ENCODE assay signal across 17 cellular contexts in the genomic region with DNA sequence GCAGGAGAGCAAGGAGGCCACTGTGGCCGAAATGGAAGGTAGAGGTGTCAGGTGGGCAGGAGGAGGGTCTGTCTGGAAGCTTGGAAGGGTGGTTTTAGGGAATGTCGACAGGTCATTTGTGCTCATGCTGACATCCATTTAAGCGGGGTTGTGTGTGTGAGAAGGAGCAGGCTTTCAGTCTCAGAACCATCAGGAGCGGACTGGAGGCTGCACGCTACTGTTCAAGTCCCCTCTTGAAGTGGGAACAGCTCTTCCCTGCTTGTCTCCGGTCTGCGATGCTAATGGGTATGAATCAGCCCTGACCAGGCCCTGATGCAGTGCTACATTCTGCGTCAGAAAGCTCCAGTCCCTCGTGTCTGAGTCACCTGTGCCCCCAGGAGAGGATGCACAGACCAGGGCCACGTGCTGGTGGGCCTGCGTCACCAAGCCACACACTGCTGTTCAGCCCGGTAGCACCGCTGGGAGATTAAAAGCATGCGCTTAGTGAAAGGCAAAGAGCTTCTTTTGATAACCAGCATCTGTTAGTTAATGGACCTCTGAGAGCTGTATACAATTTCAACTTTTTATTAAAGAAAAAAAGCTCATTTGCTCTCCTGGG. TPM values are rescaled to one million over a fixed set of nuclear protein-coding genes. Genes with fewer than 3 reads are reported as not detected.
A peak's percentile ranks its signal among the peaks of the same experiment; 100 is the strongest.
DNase-seq lines count a peak whose midpoint lies in the region; ATAC-seq, FAIRE-seq and TF ChIP-seq lines count a peak whose summit lies in the region.
"Had no signal": no experiment of that assay in that cellular context is flagged by ENCODE, and none has a peak within 500 bp of the region (broad histone marks: within the 10 kb centered on the region; RNA-seq: fewer than 3 reads in every experiment).

No MANE protein-coding gene starts in this region.

- TF ChIP-seq CTCF in BE2C (IDR thresholded peaks at IDR 0.05; ENCODE audit: low read depth, low read length) (no peak), HFFc6 (IDR thresholded peaks at IDR 0.05) (no peak), SK-N-SH (IDR thresholded peaks at IDR 0.05) (no peak), hepatocyte (IDR thresholded peaks at IDR 0.05; ENCODE audit: poor library complexity) (no peak)

- H3K4me2 ChIP-seq in SK-N-SH: no peak overlapping the region
- no peak overlapping the region for H3K4me2 ChIP-seq in hepatocyte

- peaks cover 45% of the 10 kb centered on the region for H3K4me1 Mint-ChIP-seq in HFFc6 (ENCODE audit: low read depth)

- no peak for ATAC-seq in HG02623 (IDR thresholded peaks at IDR 0.05; ENCODE audit: unreplicated experiment)
- ATAC-seq: psoas muscle had no signal

- TF ChIP-seq RAD21 in SK-N-SH (IDR thresholded peaks at IDR 0.05; ENCODE audit: low read length): no peak

- H3K27me3 ChIP-seq in BE2C (no peaks in the 10 kb centered on the region), SK-N-SH (ENCODE audit: insufficient read depth) (no peaks in the 10 kb centered on the region), hepatocyte (no peaks in the 10 kb centered on the region)

- H3K9me3 Mint-ChIP-seq in HFFc6: peaks cover 12% of the 10 kb centered on the region

- H3F3A ChIP-seq in SK-N-SH (replicated peaks; ENCODE audit: insufficient read depth): peaks cover 19% of the 10 kb centered on the region

- H3K36me3 ChIP-seq in BE2C (no peaks in the 10 kb centered on the region), SK-N-SH (replicated peaks in 1 of 2; ENCODE audit: control insufficient read depth in 1 of 2, insufficient read depth in 2 of 2, low read length in 1 of 2) (peaks cover 0 to 21% of the 10 kb centered on the region in 2 experiments), hepatocyte (replicated peaks; ENCODE audit: insufficient read depth, low read depth) (no peaks in the 10 kb centered on the region)

- H3K9me3 ChIP-seq in BE2C (no peaks in the 10 kb centered on the region), SK-N-SH (peaks cover 7% of the 10 kb centered on the region; the same call in 1 of the 2 replicates), hepatocyte (ENCODE audit: low read depth) (no peaks in the 10 kb centered on the region)
- H3K9me3 ChIP-seq: psoas muscle had no signal

- H2AFZ ChIP-seq in SK-N-SH (ENCODE audit: low read depth): no peak overlapping the region
- H2AFZ ChIP-seq in hepatocyte: no peak overlapping the region

- H3K4me3 Mint-ChIP-seq in HFFc6: no peak overlapping the region
- H3K4me3 Mint-ChIP-seq: endodermal cell, mesothelial cell of epicardium had no signal

- POLR2A ChIA-PET in SK-N-SH (lab: Yijun Ruan, JAX): interaction anchor here (0.7 to 1.7 kb wide), 4 partner anchors 9 to 194 kb away, joined by 3 to 9 read pairs (median 4); partner anchors contain the start of gene STX16

- H4K20me1 ChIP-seq in SK-N-SH (ENCODE audit: insufficient read depth): no peaks in the 10 kb centered on the region
- H4K20me1 ChIP-seq in hepatocyte (ENCODE audit: insufficient read depth, poor library complexity, severe bottlenecking): no peaks in the 10 kb centered on the region

- H3K9ac ChIP-seq in SK-N-SH: peak overlapping the region; percentile 18; the same call in 1 of the 2 replicates

- no peaks in the 10 kb centered on the region; the same call in none of the 2 replicates for H3K27me3 Mint-ChIP-seq in HFFc6 (ENCODE audit: insufficient read depth)

- CTCF ChIA-PET in SK-N-SH (lab: Yijun Ruan, JAX): interaction anchor here (0.6 to 4.3 kb wide), 4 partner anchors 9 to 224 kb away, joined by 3 to 24 read pairs (median 7); partner anchors contain the start of gene STX16

- TF ChIP-seq EP300 in SK-N-SH (IDR thresholded peaks at IDR 0.05; ENCODE audit: borderline replicate concordance in 1 of 2, low read depth in 1 of 2, low read length in 1 of 2): peak in 1 of 2 experiments; percentile 82; a peak in 1 of 4 replicates

- H3K27ac ChIP-seq in SK-N-SH (ENCODE audit: low read depth in 2 of 2, low read length in 1 of 2) (peak overlapping the region; percentile 30 to 78; a peak in 3 of 4 replicates), hepatocyte (no peak overlapping the region)
- H3K27ac ChIP-seq: psoas muscle had no signal

- peaks cover 59% of the 10 kb centered on the region for H3K36me3 Mint-ChIP-seq in HFFc6 (ENCODE audit: low read depth)

- TF ChIP-seq POLR2A in GM12892 (IDR thresholded peaks at IDR 0.05; ENCODE audit: low read depth, low read length): no peak

- WGBS in SK-N-SH (ENCODE audit: low lambda C conversion rate): 48% methylated on average over 14 of the region's 14 CpGs
- 66% methylated on average over 14 of the region's 14 CpGs for WGBS in hepatocyte (ENCODE audit: low lambda C conversion rate, missing lambda C conversion rate)

- H3K4me3 ChIP-seq in BE2C (ENCODE audit: low read depth, low read length): no peak overlapping the region
- no peak overlapping the region for H3K4me3 ChIP-seq in SK-N-SH (ENCODE audit: low read depth in 2 of 2, low read length in 1 of 2)
- H3K4me3 ChIP-seq in hepatocyte: no peak overlapping the region
- H3K4me3 ChIP-seq: psoas muscle had no signal

- peak overlapping the region; percentile 91 for H3K27ac Mint-ChIP-seq in HFFc6
- H3K27ac Mint-ChIP-seq: endodermal cell, mesothelial cell of epicardium had no signal

- peaks cover 42% of the 10 kb centered on the region for H3K4me1 ChIP-seq in BE2C
- H3K4me1 ChIP-seq in SK-N-SH (ENCODE audit: control insufficient read depth in 1 of 2, insufficient read depth in 2 of 2, low read depth in 1 of 2, low read length in 1 of 2): peaks cover 23 to 33% of the 10 kb centered on the region in 2 experiments; a peak in 3 of 4 replicates
- no peaks in the 10 kb centered on the region for H3K4me1 ChIP-seq in hepatocyte (ENCODE audit: insufficient read depth)
- H3K4me1 ChIP-seq: psoas muscle had no signal

- DNase-seq in BE2C: peak; percentile 93
- DNase-seq in HFFc6: peak; percentile 94
- DNase-seq in SK-N-SH: peak; percentile 64
- peak; percentile 27 for DNase-seq in glomerular visceral epithelial cell (ENCODE audit: extremely low spot score)
- DNase-seq in GM12892 (ENCODE audit: insufficient read length): no peak
- no peak for DNase-seq in NCI-H2227 (lab: John Stamatoyannopoulos, UW; ENCODE audit: unreplicated experiment)
- DNase-seq in hepatocyte (ENCODE audit: low spot score): no peak
- DNase-seq: anterior cingulate cortex; C1 segment of cervical spinal cord; endodermal cell; Karpas-422; psoas muscle; SHP77; stimulated activated CD4-positive, alpha-beta T cell treated with anti-CD3 and anti-CD28 coated beads, Interleukin-4, amount 100 ng/mL, for 1 hour had no signal

- no peak for FAIRE-seq in GM12892 (lab: Jason Lieb, UNC)

- H3K9me2 ChIP-seq in SK-N-SH (no peaks in the 10 kb centered on the region), hepatocyte (replicated peaks; ENCODE audit: insufficient read depth) (no peaks in the 10 kb centered on the region)

- H3K79me2 ChIP-seq in SK-N-SH (ENCODE audit: insufficient read depth) (no peaks in the 10 kb centered on the region), hepatocyte (no peaks in the 10 kb centered on the region)

TF ChIP-seq in SK-N-SH, 30 proteins besides CTCF, POLR2A, EP300 and RAD21 (continues in another document):
- TF ChIP-seq, protein P1, sequence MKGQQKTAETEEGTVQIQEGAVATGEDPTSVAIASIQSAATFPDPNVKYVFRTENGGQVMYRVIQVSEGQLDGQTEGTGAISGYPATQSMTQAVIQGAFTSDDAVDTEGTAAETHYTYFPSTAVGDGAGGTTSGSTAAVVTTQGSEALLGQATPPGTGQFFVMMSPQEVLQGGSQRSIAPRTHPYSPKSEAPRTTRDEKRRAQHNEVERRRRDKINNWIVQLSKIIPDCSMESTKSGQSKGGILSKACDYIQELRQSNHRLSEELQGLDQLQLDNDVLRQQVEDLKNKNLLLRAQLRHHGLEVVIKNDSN (IDR thresholded peaks at IDR 0.05; ENCODE audit: borderline replicate concordance, low read depth): peak; percentile 74; the same call in 1 of the 2 replicates
- TF ChIP-seq MEF2A (IDR thresholded peaks at IDR 0.05; ENCODE audit: borderline replicate concordance, low read depth) (no peak), NRF1 (IDR thresholded peaks at IDR 0.05; ENCODE audit: low read depth, low read length) (no peak), USF2 (IDR thresholded peaks at IDR 0.05; ENCODE audit: borderline replicate concordance, low read depth, low read length) (no peak), JUND (IDR thresholded peaks at IDR 0.05) (peak; percentile 63), FOXM1 (IDR thresholded peaks at IDR 0.05; ENCODE audit: low read depth) (peak; percentile 57), FOXJ3 (CRISPR knock-in tag; IDR thresholded peaks at IDR 0.05) (0 out of 2 replicates have a peak, but pooled peaks have one; percentile 49), MXI1 (IDR thresholded peaks at IDR 0.05; ENCODE audit: low read depth, low read length) (peak; percentile 47; the same call in 1 of the 2 replicates)
- TF ChIP-seq, protein P2, sequence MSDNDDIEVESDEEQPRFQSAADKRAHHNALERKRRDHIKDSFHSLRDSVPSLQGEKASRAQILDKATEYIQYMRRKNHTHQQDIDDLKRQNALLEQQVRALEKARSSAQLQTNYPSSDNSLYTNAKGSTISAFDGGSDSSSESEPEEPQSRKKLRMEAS (IDR thresholded peaks at IDR 0.05; ENCODE audit: low read depth): peak; percentile 100
- TF ChIP-seq, protein P3, sequence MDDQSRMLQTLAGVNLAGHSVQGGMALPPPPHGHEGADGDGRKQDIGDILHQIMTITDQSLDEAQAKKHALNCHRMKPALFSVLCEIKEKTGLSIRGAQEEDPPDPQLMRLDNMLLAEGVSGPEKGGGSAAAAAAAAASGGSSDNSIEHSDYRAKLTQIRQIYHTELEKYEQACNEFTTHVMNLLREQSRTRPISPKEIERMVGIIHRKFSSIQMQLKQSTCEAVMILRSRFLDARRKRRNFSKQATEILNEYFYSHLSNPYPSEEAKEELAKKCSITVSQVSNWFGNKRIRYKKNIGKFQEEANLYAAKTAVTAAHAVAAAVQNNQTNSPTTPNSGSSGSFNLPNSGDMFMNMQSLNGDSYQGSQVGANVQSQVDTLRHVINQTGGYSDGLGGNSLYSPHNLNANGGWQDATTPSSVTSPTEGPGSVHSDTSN (IDR thresholded peaks at IDR 0.05): peak; percentile 47; the same call in 1 of the 2 replicates

RNA-seq across cellular contexts. Expression of gene APCDD1L, which starts 58.0 kb away (rescaled TPM):
- polyA plus RNA-seq in BE2C (2012; ENCODE audit: insufficient read depth, insufficient read length, low read depth): 0.29 TPM
- total RNA-seq in HFFc6 (2021; fragmentation: NEBNext Ultra II Directional; extraction: Animal tissue kit (Norgen Biotek cat#: 25700)): 10 to 100 TPM; 14.5 to 43.3 (median 34.9) TPM
- 0.31 and 0.99 TPM in 2 replicates for polyA plus RNA-seq in SK-N-SH (2012; rRNA removed)
- polyA plus RNA-seq in SK-N-SH (2012; cell fraction: cytosol; rRNA removed): 0.36 and 0.47 TPM in 2 replicates
- 0.60 and 0.76 TPM in 2 replicates for polyA plus RNA-seq in SK-N-SH (2012; cell fraction: nucleus; rRNA removed)
- not detected for polyA plus RNA-seq in GM12892 (2012; ENCODE audit: missing spikeins)
- total RNA-seq in hepatocyte: 0.23 TPM in 1 of 2 replicates, not detected in the other
- 0.07 TPM in 1 of 2 replicates, not detected in the other for polyA plus RNA-seq in hepatocyte
- total RNA-seq: mesothelial cell of epicardium, NCI-H460 had no signal

Comparison
In these comparisons a context has a peak if more than half of its experiments do, and no peak if none do; other contexts are left out.
1. DNase-seq: peak in BE2C (single experiment), HFFc6 (single experiment), SK-N-SH (single experiment) and glomerular visceral epithelial cell (single experiment); none in GM12892 (single experiment), NCI-H2227 (single experiment) and hepatocyte (single experiment).
2. RNA of gene APCDD1L, which starts 58.0 kb away (total RNA-seq): 14.5 to 43.3 TPM in HFFc6; 0.23 TPM in hepatocyte; every median in the first group is over 10 times any median in the second.